ENCODE assay signal across 10 cellular contexts in the genomic region with DNA sequence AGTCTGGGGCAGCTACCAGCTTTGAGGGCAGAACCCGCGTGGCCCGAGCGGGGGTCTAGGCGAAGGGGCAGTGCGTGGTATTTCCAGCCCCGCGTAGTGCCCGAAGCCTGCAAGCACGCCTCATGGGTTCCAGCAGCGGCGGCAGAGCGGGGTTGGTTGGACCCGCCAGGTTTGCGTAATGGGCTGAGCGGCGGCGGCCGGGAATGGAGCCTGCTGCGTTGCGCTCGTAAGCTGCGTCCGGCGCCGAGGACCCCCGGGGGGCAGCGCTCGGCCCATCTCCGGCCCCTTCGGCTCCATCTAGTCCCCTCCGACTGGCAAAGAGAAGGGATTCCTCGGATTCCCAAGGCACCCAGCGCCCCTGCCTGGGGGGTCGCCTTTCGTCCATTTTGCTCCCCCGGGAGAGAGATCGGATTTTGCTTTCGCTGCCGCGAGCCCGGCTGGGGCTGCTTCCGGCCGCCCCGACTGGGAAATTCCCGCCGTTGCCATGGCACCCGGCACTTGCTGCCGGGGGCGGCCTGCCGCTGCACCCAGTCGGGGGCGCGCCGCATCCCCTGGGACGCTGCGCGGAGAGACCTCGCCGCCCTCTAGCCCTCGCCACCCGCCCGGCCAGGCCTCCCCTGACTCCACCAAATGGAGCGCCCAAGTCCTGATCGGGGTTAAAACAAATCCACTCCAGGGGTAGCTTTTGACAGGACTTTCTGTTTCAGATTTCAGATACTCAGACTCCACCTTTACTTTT. TPM values are rescaled to one million over a fixed set of nuclear protein-coding genes. Genes with fewer than 3 reads are reported as not detected.
DNase-seq lines count a peak whose midpoint lies in the region; ATAC-seq, FAIRE-seq and TF ChIP-seq lines count a peak whose summit lies in the region.
"Not testable (repeated sequence)": the region's sequence is repeated elsewhere in the genome, so short reads cannot be mapped to it uniquely, and the experiment has no call there.
"Had no signal": no experiment of that assay in that cellular context is flagged by ENCODE, and none has a peak within 500 bp of the region (broad histone marks: within the 10 kb centered on the region; RNA-seq: fewer than 3 reads in every experiment).

No MANE protein-coding gene starts in this region.

- peak overlapping the region; percentile 35 for H3K4me3 ChIP-seq in CD8-positive, alpha-beta T cell (ENCODE audit: low read depth, low read length)
- H3K4me3 ChIP-seq in LNCaP clone FGC (ENCODE audit: low read depth, low read length) (peak overlapping the region; percentile 48), kidney (ENCODE audit: low read length in 2 of 2) (peak overlapping the region in 1 of 2 donors; percentile 41)

- H3K36me3 Mint-ChIP-seq in CD8-positive, alpha-beta T cell; T-cell; progenitor cell of endocrine pancreas (ENCODE audit: insufficient read depth): not testable (repeated sequence)

- not testable (repeated sequence) for FAIRE-seq in kidney (lab: Jason Lieb, UNC)

- not testable (repeated sequence) for H3K27me3 Mint-ChIP-seq in CD8-positive, alpha-beta T cell (ENCODE audit: low read depth); T-cell; progenitor cell of endocrine pancreas

- H3K9ac ChIP-seq in kidney (ENCODE audit: low read length in 2 of 2) = not testable (repeated sequence)

- peak overlapping the region; percentile 80 for H3K4me3 Mint-ChIP-seq in CD8-positive, alpha-beta T cell
- peak overlapping the region; percentile 76 to 94 (median 77) for H3K4me3 Mint-ChIP-seq in T-cell
- peak overlapping the region; percentile 78 for H3K4me3 Mint-ChIP-seq in progenitor cell of endocrine pancreas (ENCODE audit: low read depth)

- TF ChIP-seq CTCF in CD8-positive, alpha-beta T cell (IDR thresholded peaks at IDR 0.05); LNCaP clone FGC (IDR thresholded peaks at IDR 0.05; ENCODE audit: control insufficient read depth, extremely low read depth, insufficient read depth); kidney (IDR thresholded peaks at IDR 0.05; ENCODE audit: borderline replicate concordance, extremely low read depth, insufficient read depth); progenitor cell of endocrine pancreas (IDR thresholded peaks at IDR 0.05; ENCODE audit: unreplicated experiment): not testable (repeated sequence)

- not testable (repeated sequence) for ATAC-seq in CD8-positive, alpha-beta T cell; T-cell (replicated peaks in 1 of 4)

- intact Hi-C loops in CD8-positive, alpha-beta T cell (cut with DNase I, micrococcal nuclease); kidney (cut with DNase I): not testable (repeated sequence)

- not testable (repeated sequence) for H3K9me3 ChIP-seq in CD8-positive, alpha-beta T cell (ENCODE audit: low read length); kidney (ENCODE audit: control insufficient read depth in 1 of 2, low read length in 2 of 2)

- not testable (repeated sequence) for H3K36me3 ChIP-seq in CD8-positive, alpha-beta T cell (ENCODE audit: insufficient read depth, low read length); kidney (ENCODE audit: control insufficient read depth in 1 of 2, insufficient read depth in 2 of 2, low read length in 2 of 2)

- not testable (repeated sequence) for H3K9me3 Mint-ChIP-seq in CD8-positive, alpha-beta T cell; T-cell; progenitor cell of endocrine pancreas (ENCODE audit: low read depth)

- not testable (repeated sequence) for H3K4me1 Mint-ChIP-seq in CD8-positive, alpha-beta T cell (ENCODE audit: low read depth); T-cell; progenitor cell of endocrine pancreas (ENCODE audit: low read depth)

- H3K27ac Mint-ChIP-seq in CD8-positive, alpha-beta T cell = peak overlapping the region; percentile 90
- H3K27ac Mint-ChIP-seq in T-cell (peak overlapping the region; percentile 85 to 97), progenitor cell of endocrine pancreas (peak overlapping the region; percentile 98)

- peak; percentile 49 to 87 (median 69) for DNase-seq in CD8-positive, alpha-beta T cell
- not testable (repeated sequence) for DNase-seq in LNCaP clone FGC (ENCODE audit: low read depth)
- peak in 30 of 34 experiments; percentile 32 to 88 (median 78) for DNase-seq in T-cell
- peak; percentile 60 for DNase-seq in activated T-cell treated with anti-CD3 and anti-CD28 coated beads for 24 hours (ENCODE audit: low read depth)
- DNase-seq in central memory CD4-positive, alpha-beta T cell = peak; percentile 90
- DNase-seq in kidney = peak; percentile 89
- peak; percentile 36 for DNase-seq in progenitor cell of endocrine pancreas (ENCODE audit: low spot score, unreplicated experiment)
- peak; percentile 24 to 42 for DNase-seq in stimulated activated CD8-positive, alpha-beta memory T cell treated with anti-CD3 and anti-CD28 coated beads, Interleukin-4, amount 100 ng/mL, for 4 hours (ENCODE audit: low read depth in 2 of 2, low spot score in 1 of 2)

- POLR2A ChIA-PET in CD8-positive, alpha-beta T cell (lab: Charles Lee) = not testable (repeated sequence)
- POLR2A ChIA-PET in T-cell (lab: Charles Lee) = interaction anchor here in 1 of 2 donors (0.6 kb wide), 1 partner anchor 63 kb away, joined by 3 read pairs; no protein-coding TSS in a partner anchor

- CTCF ChIA-PET in CD8-positive, alpha-beta T cell (lab: Charles Lee); T-cell (lab: Charles Lee): not testable (repeated sequence)

- H3K4me1 ChIP-seq in CD8-positive, alpha-beta T cell (ENCODE audit: insufficient read depth, low read length); kidney (ENCODE audit: control insufficient read depth in 1 of 2, insufficient read depth in 1 of 2, low read depth in 1 of 2, low read length in 2 of 2): not testable (repeated sequence)

- not testable (repeated sequence) for H3K27me3 ChIP-seq in CD8-positive, alpha-beta T cell (ENCODE audit: insufficient read depth, low read length)

- peak overlapping the region; percentile 76 for H3K27ac ChIP-seq in CD8-positive, alpha-beta T cell (ENCODE audit: low read depth, low read length)
- not testable (repeated sequence) for H3K27ac ChIP-seq in kidney (ENCODE audit: low read depth in 2 of 2, low read length in 2 of 2)

RNA-seq across cellular contexts. Expression of a gene that starts 24.2 kb away (rescaled TPM):
- not detected for total RNA-seq in CD8-positive, alpha-beta T cell
- total RNA-seq in T-cell = not detected
- not detected for total RNA-seq in kidney
- not detected for polyA plus RNA-seq in kidney (ENCODE audit: insufficient read depth, low read depth, low replicate concordance)
- total RNA-seq in progenitor cell of endocrine pancreas = not detected in 2 replicates
- total RNA-seq: frontal cortex, HFFc6 had no signal
